Comparison of ENCODE assay signal across 9 cellular contexts in genomic region chr2:63047534-63048281, GRCh38. TPM values are rescaled to one million over a fixed set of nuclear protein-coding genes. Genes with fewer than 3 reads are reported as not detected.
DNase-seq lines count a peak whose midpoint lies in the region; ATAC-seq and TF ChIP-seq lines count a peak whose summit lies in the region.
"Had no signal": no experiment of that assay in that cellular context is flagged by ENCODE, and none has a peak within 500 bp of the region (broad histone marks: within the 10 kb centered on the region; RNA-seq: fewer than 3 reads in every experiment).

No MANE protein-coding gene starts in this region.

- H3F3A ChIP-seq in SK-N-SH (replicated peaks; ENCODE audit: insufficient read depth), result no peaks in the 10 kb centered on the region

- H3K4me1 Mint-ChIP-seq in activated CD8-positive, alpha-beta memory T cell treated with anti-CD3 and anti-CD28 coated beads, Interleukin-2, amount 10 ng/mL, durations not matched to agents 7 days and 5 days, result peaks cover 32% of the 10 kb centered on the region

- peak overlapping the region; percentile 78 for H3K4me3 Mint-ChIP-seq in activated CD8-positive, alpha-beta memory T cell treated with anti-CD3 and anti-CD28 coated beads, Interleukin-2, amount 10 ng/mL, durations not matched to agents 7 days and 5 days

- no peak overlapping the region for H3K27ac Mint-ChIP-seq in activated CD8-positive, alpha-beta memory T cell treated with anti-CD3 and anti-CD28 coated beads, Interleukin-2, amount 10 ng/mL, durations not matched to agents 7 days and 5 days

- ATAC-seq in SK-N-SH treated with all-trans-retinoic acid at 6 μM for 48 hours, result no peak
- no peak for ATAC-seq in activated CD8-positive, alpha-beta memory T cell treated with anti-CD3 and anti-CD28 coated beads, Interleukin-2, amount 10 ng/mL, durations not matched to agents 7 days and 5 days
- no peak for ATAC-seq in GM19328 (IDR thresholded peaks at IDR 0.05; ENCODE audit: unreplicated experiment)

- H3K27me3 Mint-ChIP-seq in activated CD8-positive, alpha-beta memory T cell treated with anti-CD3 and anti-CD28 coated beads, Interleukin-2, amount 10 ng/mL, durations not matched to agents 7 days and 5 days, result peaks cover 69% of the 10 kb centered on the region

- H3K4me3 ChIP-seq in SK-N-SH (ENCODE audit: low read depth in 2 of 2, low read length in 1 of 2) (no peak overlapping the region; a peak in 1 of 4 replicates), iPS-15b (ENCODE audit: low read depth, low read length) (peak overlapping the region; percentile 61)
- H3K4me3 ChIP-seq: SJSA1 had no signal

- no peaks in the 10 kb centered on the region for H3K9me3 ChIP-seq in SK-N-SH
- no peaks in the 10 kb centered on the region for H3K9me3 ChIP-seq in iPS-15b (ENCODE audit: control insufficient read depth, insufficient read depth, low read length)

- H3K9me3 Mint-ChIP-seq in activated CD8-positive, alpha-beta memory T cell treated with anti-CD3 and anti-CD28 coated beads, Interleukin-2, amount 10 ng/mL, durations not matched to agents 7 days and 5 days (ENCODE audit: low read depth), result no peaks in the 10 kb centered on the region

- CTCF ChIA-PET in SK-N-SH (lab: Yijun Ruan, JAX), result interaction anchor here (0.6 to 1.3 kb wide), 8 partner anchors 10 to 1020 kb away, joined by 3 to 4 read pairs (median 3); no protein-coding TSS in a partner anchor
- CTCF ChIA-PET in activated CD8-positive, alpha-beta memory T cell treated with anti-CD3 and anti-CD28 coated beads, Interleukin-2, amount 10 ng/mL, durations not matched to agents 7 days and 5 days (lab: Charles Lee), result interaction anchor here (0.6 kb wide), 1 partner anchor 655 kb away, joined by 4 read pairs; no protein-coding TSS in a partner anchor

- TF ChIP-seq CTCF in SK-N-SH (IDR thresholded peaks at IDR 0.05), result no peak

- no peak overlapping the region for H2AFZ ChIP-seq in SK-N-SH (ENCODE audit: low read depth)

- H3K9ac ChIP-seq in SK-N-SH, result no peak overlapping the region
- H3K9ac ChIP-seq in iPS-15b (ENCODE audit: low read depth, low read length), result no peak overlapping the region

- 79% methylated on average over 49 of the region's 56 CpGs for WGBS in SK-N-SH (ENCODE audit: low lambda C conversion rate)

- TF ChIP-seq EP300 in SK-N-SH (IDR thresholded peaks at IDR 0.05; ENCODE audit: borderline replicate concordance in 1 of 2, low read depth in 1 of 2, low read length in 1 of 2), result no peak

- no peaks in the 10 kb centered on the region for H4K20me1 ChIP-seq in SK-N-SH (ENCODE audit: insufficient read depth)

- H3K79me2 ChIP-seq in SK-N-SH (ENCODE audit: insufficient read depth), result no peaks in the 10 kb centered on the region

- H3K27me3 ChIP-seq in SK-N-SH (ENCODE audit: insufficient read depth), result no peaks in the 10 kb centered on the region; the same call in 1 of the 2 replicates
- peaks cover 70% of the 10 kb centered on the region for H3K27me3 ChIP-seq in iPS-15b (ENCODE audit: control insufficient read depth, insufficient read depth, low read length)
- H3K27me3 ChIP-seq: SJSA1 had no signal

- H3K9me2 ChIP-seq in SK-N-SH, result no peaks in the 10 kb centered on the region

- no peak overlapping the region for H3K27ac ChIP-seq in SK-N-SH (ENCODE audit: low read depth in 2 of 2, low read length in 1 of 2)
- H3K27ac ChIP-seq: SJSA1 had no signal

- H3K4me1 ChIP-seq in SK-N-SH (ENCODE audit: control insufficient read depth in 1 of 2, insufficient read depth in 2 of 2, low read depth in 1 of 2, low read length in 1 of 2) (peaks cover 6 to 9% of the 10 kb centered on the region in 2 experiments; a peak in 2 of 4 replicates), iPS-15b (ENCODE audit: control insufficient read depth, insufficient read depth, low read length) (peaks cover 24% of the 10 kb centered on the region)
- H3K4me1 ChIP-seq: SJSA1 had no signal

- TF ChIP-seq RAD21 in SK-N-SH (IDR thresholded peaks at IDR 0.05; ENCODE audit: low read length), result no peak

- POLR2A ChIA-PET in SK-N-SH (lab: Yijun Ruan, JAX), result no interaction called here

- peaks cover 0 to 13% of the 10 kb centered on the region in 2 experiments for H3K36me3 ChIP-seq in SK-N-SH (replicated peaks in 1 of 2; ENCODE audit: control insufficient read depth in 1 of 2, insufficient read depth in 2 of 2, low read length in 1 of 2)
- H3K36me3 ChIP-seq in iPS-15b (ENCODE audit: control insufficient read depth, insufficient read depth, low read length), result no peaks in the 10 kb centered on the region
- H3K36me3 ChIP-seq: SJSA1 had no signal

- DNase-seq in SK-N-SH (peak; percentile 63), NOMO-1 treated with DMSO at 0.1 percent for 48 hours (lab: John Stamatoyannopoulos, UW; ENCODE audit: unreplicated experiment) (no peak), kidney tubule cell (ENCODE audit: low spot score) (no peak)
- DNase-seq in activated CD8-positive, alpha-beta memory T cell treated with anti-CD3 and anti-CD28 coated beads, Interleukin-2, amount 10 ng/mL, durations not matched to agents 7 days and 5 days, result no peak
- peak; percentile 39 for DNase-seq in stimulated activated CD8-positive, alpha-beta memory T cell treated with anti-CD3 and anti-CD28 coated beads, Interleukin-4, amount 100 ng/mL, for 48 hours

- no peak overlapping the region for H3K4me2 ChIP-seq in SK-N-SH

- peaks cover 9% of the 10 kb centered on the region for H3K36me3 Mint-ChIP-seq in activated CD8-positive, alpha-beta memory T cell treated with anti-CD3 and anti-CD28 coated beads, Interleukin-2, amount 10 ng/mL, durations not matched to agents 7 days and 5 days

TF ChIP-seq in SK-N-SH, 30 proteins besides CTCF, POLR2A, EP300 and RAD21 (continues in another document):
- TF ChIP-seq ELF1 (IDR thresholded peaks at IDR 0.05) (no peak), MEF2A (IDR thresholded peaks at IDR 0.05; ENCODE audit: borderline replicate concordance, low read depth) (no peak), NFIC (IDR thresholded peaks at IDR 0.05; ENCODE audit: borderline replicate concordance) (no peak), RFX5 (IDR thresholded peaks at IDR 0.05; ENCODE audit: low read length) (no peak), TAF1 (IDR thresholded peaks at IDR 0.05; ENCODE audit: borderline replicate concordance, low read depth, low read length) (no peak), ZBTB33 (IDR thresholded peaks at IDR 0.05; ENCODE audit: borderline replicate concordance, low read depth) (no peak), RCOR1 (IDR thresholded peaks at IDR 0.05; ENCODE audit: low read length) (no peak), GABPA (IDR thresholded peaks at IDR 0.05; ENCODE audit: low read depth) (no peak)

TF ChIP-seq in SK-N-SH treated with all-trans-retinoic acid at 6 μM for 48 hours, 23 proteins besides CTCF, POLR2A, EP300 and RAD21:
- TF ChIP-seq BACH2 (CRISPR knock-in tag; IDR thresholded peaks at IDR 0.05; ENCODE audit: borderline replicate concordance) (no peak), ZFP3 (CRISPR knock-in tag; IDR thresholded peaks at IDR 0.05) (no peak), GLIS3 (CRISPR knock-in tag; IDR thresholded peaks at IDR 0.05) (no peak), CSDC2 (CRISPR knock-in tag; IDR thresholded peaks at IDR 0.05) (no peak), ZNF70 (CRISPR knock-in tag; IDR thresholded peaks at IDR 0.05) (no peak), OSR1 (CRISPR knock-in tag; IDR thresholded peaks at IDR 0.05) (no peak), SNAI2 (CRISPR knock-in tag; IDR thresholded peaks at IDR 0.05) (no peak), ZNF8 (CRISPR knock-in tag; IDR thresholded peaks at IDR 0.05) (no peak), CREB5 (CRISPR knock-in tag; IDR thresholded peaks at IDR 0.05; ENCODE audit: low read depth) (no peak), ZC3H10 (CRISPR knock-in tag; IDR thresholded peaks at IDR 0.05) (no peak), TCF4 (CRISPR knock-in tag; IDR thresholded peaks at IDR 0.05; ENCODE audit: borderline replicate concordance) (no peak), ZFP30 (CRISPR knock-in tag; IDR thresholded peaks at IDR 0.05) (no peak), PPARA (CRISPR knock-in tag; IDR thresholded peaks at IDR 0.05; ENCODE audit: borderline replicate concordance) (no peak), ISL1 (CRISPR knock-in tag; IDR thresholded peaks at IDR 0.05) (no peak), CSRNP3 (CRISPR knock-in tag; IDR thresholded peaks at IDR 0.05) (no peak), ARNTL (CRISPR knock-in tag; IDR thresholded peaks at IDR 0.05; ENCODE audit: borderline replicate concordance, low read depth) (no peak), TOX (CRISPR knock-in tag; IDR thresholded peaks at IDR 0.05; ENCODE audit: borderline replicate concordance) (no peak)

RNA-seq across cellular contexts. Expression of gene OTX1, which starts 2.9 kb away (rescaled TPM):
- 0.15 and 0.20 TPM in 2 replicates for polyA plus RNA-seq in SK-N-SH (2012; rRNA removed)
- 0.12 and 0.13 TPM in 2 replicates for polyA plus RNA-seq in SK-N-SH (2012; cell fraction: cytosol; rRNA removed)
- polyA plus RNA-seq in SK-N-SH (2012; cell fraction: nucleus; rRNA removed), result 0.86 and 0.95 TPM in 2 replicates
- under 1 TPM; 0.26 to 0.58 TPM for total RNA-seq in activated CD8-positive, alpha-beta memory T cell treated with anti-CD3 and anti-CD28 coated beads, Interleukin-2, amount 10 ng/mL, durations not matched to agents 7 days and 5 days

Comparison
In these comparisons a context has a peak if more than half of its experiments do, and no peak if none do; other contexts are left out.
1. DNase-seq: peak in SK-N-SH (single experiment) and stimulated activated CD8-positive, alpha-beta memory T cell treated with anti-CD3 and anti-CD28 coated beads, Interleukin-4, amount 100 ng/mL, for 48 hours (single experiment); none in activated CD8-positive, alpha-beta memory T cell treated with anti-CD3 and anti-CD28 coated beads, Interleukin-2, amount 10 ng/mL, durations not matched to agents 7 days and 5 days (single experiment), NOMO-1 treated with DMSO at 0.1 percent for 48 hours (single experiment) and kidney tubule cell (single experiment).